Comparison of ENCODE assay signal across 12 cellular contexts in the genomic region with DNA sequence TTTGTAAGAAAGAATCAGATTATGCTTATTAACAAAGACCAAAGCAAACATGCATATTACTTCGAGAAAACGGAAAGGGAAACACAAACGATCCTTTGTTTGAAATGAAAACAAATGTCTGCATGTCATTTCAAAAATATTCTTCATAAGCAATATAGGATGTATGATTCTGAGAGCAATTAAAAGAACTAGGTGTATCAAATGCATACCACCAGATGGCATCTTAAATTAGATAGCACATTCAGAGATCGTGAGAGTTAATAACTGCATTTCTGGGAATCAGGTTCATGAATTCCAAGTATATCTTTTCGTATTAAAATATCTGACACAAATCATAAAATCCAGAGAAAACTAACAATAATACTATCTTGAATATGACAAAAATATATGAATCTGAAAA.
A peak's percentile ranks its signal among the peaks of the same experiment; 100 is the strongest.
DNase-seq lines count a peak whose midpoint lies in the region; ATAC-seq, FAIRE-seq and TF ChIP-seq lines count a peak whose summit lies in the region.
"Had no signal": no experiment of that assay in that cellular context is flagged by ENCODE, and none has a peak within 500 bp of the region (broad histone marks: within the 10 kb centered on the region; RNA-seq: fewer than 3 reads in every experiment).

No MANE protein-coding gene starts in this region.

- TF ChIP-seq EP300 in A549 (IDR thresholded peaks at IDR 0.05) = no peak

- peaks cover 91% of the 10 kb centered on the region for H3K4me1 ChIP-seq in A549
- peaks cover 11% of the 10 kb centered on the region for H3K4me1 ChIP-seq in foreskin keratinocyte
- H3K4me1 ChIP-seq in testis = peaks cover 8% of the 10 kb centered on the region

- intact Hi-C loops in testis (cut with DNase I; ENCODE audit: low total_unique reads) = no loop called here

- peak; percentile 44 to 54 for TF ChIP-seq RAD21 in A549 (conservative IDR thresholded peaks at IDR 0.05 in 1 of 2, IDR thresholded peaks at IDR 0.05 in 1 of 2)

- H3K27me3 ChIP-seq in GM06990 (replicated peaks; ENCODE audit: control insufficient read depth, insufficient read depth, low read length) (no peaks in the 10 kb centered on the region), foreskin keratinocyte (no peaks in the 10 kb centered on the region), testis (no peaks in the 10 kb centered on the region)

- POLR2A ChIA-PET in A549 (lab: Yijun Ruan, JAX) (no interaction called here), RWPE1 (lab: Yijun Ruan, JAX; ENCODE audit: low non-redundant PET) (no interaction called here)

- H3K4me2 ChIP-seq in A549 = peak overlapping the region; percentile 34

- CTCF ChIA-PET in A549 (lab: Yijun Ruan, JAX) (interaction anchor here (0.8 to 3.2 kb wide), 2 partner anchors 19 to 148 kb away, joined by 3 to 13 read pairs; no protein-coding TSS in a partner anchor), RWPE1 (lab: Yijun Ruan, JAX) (no interaction called here)

- 10% methylated on average over 5 of the region's 5 CpGs for WGBS in A549 (ENCODE audit: missing lambda C conversion rate)
- 71 to 81% methylated on average over 5 of the region's 5 CpGs for WGBS in testis, 2 donors

- H3K9me3 ChIP-seq in A549 (no peaks in the 10 kb centered on the region), testis (no peaks in the 10 kb centered on the region)

- TF ChIP-seq CTCF in A549 (IDR thresholded peaks at IDR 0.05) (peak; percentile 45), GM06990 (IDR thresholded peaks at IDR 0.05; ENCODE audit: insufficient read depth, low read length, poor library complexity, severe bottlenecking) (peak; percentile 2), RWPE1 (conservative IDR thresholded peaks at IDR 0.05; ENCODE audit: low read depth) (peak; percentile 22; the same call in 1 of the 2 replicates), foreskin keratinocyte (conservative IDR thresholded peaks at IDR 0.05) (peak; percentile 59), testis (IDR thresholded peaks at IDR 0.05) (no peak)

- H3K4me3 ChIP-seq in A549 (no peak overlapping the region), GM06990 (replicated peaks; ENCODE audit: low read depth, low read length) (no peak overlapping the region), testis (no peak overlapping the region)

- TF ChIP-seq POLR2A in A549 (IDR thresholded peaks at IDR 0.05; ENCODE audit: low read length) = no peak
- no peak for TF ChIP-seq POLR2A in testis (IDR thresholded peaks at IDR 0.05)

- H3K27ac ChIP-seq in A549 = peak overlapping the region; percentile 6 to 37; a peak in 3 of 6 replicates
- H3K27ac ChIP-seq in RWPE1 = no peak overlapping the region
- H3K27ac ChIP-seq in foreskin keratinocyte = no peak overlapping the region
- no peak overlapping the region for H3K27ac ChIP-seq in testis
- H3K27ac ChIP-seq: epithelial cell of prostate, parathyroid adenoma had no signal

- no peak overlapping the region for H3K27ac Mint-ChIP-seq in activated naive CD4-positive, alpha-beta T cell treated with anti-CD3 and anti-CD28 coated beads, Interleukin-2, amount 50 U/mL, for 72 hours

- H3K36me3 ChIP-seq in GM06990 (ENCODE audit: control insufficient read depth, insufficient read depth, low read length) (no peaks in the 10 kb centered on the region), testis (ENCODE audit: low read depth, missing control alignments) (no peaks in the 10 kb centered on the region)

- H3K9me3 Mint-ChIP-seq in activated naive CD4-positive, alpha-beta T cell treated with anti-CD3 and anti-CD28 coated beads, Interleukin-2, amount 50 U/mL, for 72 hours = no peaks in the 10 kb centered on the region

- ATAC-seq in A549 (no peak), foreskin keratinocyte (no peak)
- ATAC-seq in stimulated activated naive CD8-positive, alpha-beta T cell treated with anti-CD3 and anti-CD28 coated beads, Interleukin-15, Interleukin-2, amounts not matched to agents 100 U/mL and 50 U/mL, for 24 hours = no peak
- ATAC-seq in activated naive CD4-positive, alpha-beta T cell treated with anti-CD3 and anti-CD28 coated beads, Interleukin-2, amount 50 U/mL, for 72 hours = no peak
- ATAC-seq: left cardiac atrium had no signal

- DNase-seq in A549 (ENCODE audit: low read depth in 1 of 2, low spot score in 1 of 2) (peak in 1 of 2 experiments; percentile 20), GM06990 (ENCODE audit: extremely low read depth, insufficient read length) (no peak), RWPE1 (ENCODE audit: low spot score) (no peak), foreskin keratinocyte (no peak), SHP77 (lab: John Stamatoyannopoulos, UW) (no peak), testis (no peak)
- DNase-seq in stimulated activated naive CD8-positive, alpha-beta T cell treated with anti-CD3 and anti-CD28 coated beads, Interleukin-15, Interleukin-2, amounts not matched to agents 100 U/mL and 50 U/mL, for 24 hours = no peak
- no peak for DNase-seq in activated naive CD4-positive, alpha-beta T cell treated with anti-CD3 and anti-CD28 coated beads, Interleukin-2, amount 50 U/mL, for 72 hours (ENCODE audit: low spot score in 2 of 2)
- DNase-seq: left cardiac atrium, T-helper 1 cell had no signal

- FAIRE-seq in A549 (lab: Jason Lieb, UNC) = no peak

- peaks cover 0 to 6% of the 10 kb centered on the region in 2 donors for H3K36me3 Mint-ChIP-seq in activated naive CD4-positive, alpha-beta T cell treated with anti-CD3 and anti-CD28 coated beads, Interleukin-2, amount 50 U/mL, for 72 hours

TF ChIP-seq in A549, 52 proteins besides CTCF, POLR2A, EP300 and RAD21:
- no peak for TF ChIP-seq MYC (IDR thresholded peaks at IDR 0.05; ENCODE audit: borderline replicate concordance, low read length)
- no peak for TF ChIP-seq RFX5 (IDR thresholded peaks at IDR 0.05)
- peak; percentile 69 for TF ChIP-seq SMC3 (IDR thresholded peaks at IDR 0.05)

Comparison
In these comparisons a context has a peak if more than half of its experiments do, and no peak if none do; other contexts are left out.
1. H3K27ac ChIP-seq: peak in A549 (2 of 2); none in RWPE1 (single experiment), foreskin keratinocyte (single experiment) and testis (0 of 2).
2. CTCF ChIP-seq: peak in A549 (single experiment), GM06990 (single experiment), RWPE1 (single experiment) and foreskin keratinocyte (single experiment); none in testis (0 of 3).